Comparison of ENCODE assay signal across 1 cellular context in genomic region chr17:63475491-63476412, GRCh38.
TF ChIP-seq lines count a peak whose summit lies in the region.

No MANE protein-coding gene starts in this region.

TF ChIP-seq in K562, 482 proteins besides CTCF, POLR2A, EP300 and RAD21 (continues in another document):
- no peak for TF ChIP-seq ETS2 (tag; IDR thresholded peaks at IDR 0.05; ENCODE audit: borderline replicate concordance, poor library complexity, severe bottlenecking)
- TF ChIP-seq GTF2A2 (tag; IDR thresholded peaks at IDR 0.05) = no peak
- TF ChIP-seq NFRKB (IDR thresholded peaks at IDR 0.05; ENCODE audit: low read depth) = no peak
- no peak for TF ChIP-seq NR3C1 (CRISPR knock-in tag; IDR thresholded peaks at IDR 0.05)
- peak; percentile 68; the same call in 1 of the 2 replicates for TF ChIP-seq MGA (IDR thresholded peaks at IDR 0.05)
- no peak for TF ChIP-seq ELF4 (CRISPR knock-in tag; IDR thresholded peaks at IDR 0.05)
- TF ChIP-seq MLLT1 (IDR thresholded peaks at IDR 0.05) = no peak
- no peak for TF ChIP-seq HMG20A (CRISPR knock-in tag; conservative IDR thresholded peaks at IDR 0.05)
- TF ChIP-seq ZNF280B (CRISPR knock-in tag; IDR thresholded peaks at IDR 0.05) = no peak
- no peak for TF ChIP-seq SAFB (IDR thresholded peaks at IDR 0.05; ENCODE audit: borderline replicate concordance, low read depth, low read length)
- no peak for TF ChIP-seq ZNF436 (CRISPR knock-in tag; IDR thresholded peaks at IDR 0.05)
- TF ChIP-seq FIP1L1 (IDR thresholded peaks at IDR 0.05; ENCODE audit: low read depth, low read length, poor library complexity, severe bottlenecking) = no peak
- TF ChIP-seq U2AF1 (optimal IDR thresholded peaks at IDR 0.05; ENCODE audit: low read depth, low read length) = no peak
- TF ChIP-seq C11orf30 (IDR thresholded peaks at IDR 0.05; ENCODE audit: low read depth) = no peak
- TF ChIP-seq NFYB (IDR thresholded peaks at IDR 0.05; ENCODE audit: extremely low read depth, insufficient read length) = no peak
- TF ChIP-seq NCOR1 (IDR thresholded peaks at IDR 0.05) = no peak
- no peak for TF ChIP-seq ZNF507 (tag; conservative IDR thresholded peaks at IDR 0.05)
- TF ChIP-seq THRA (IDR thresholded peaks at IDR 0.05) = no peak
- no peak for TF ChIP-seq IRF9 (tag; IDR thresholded peaks at IDR 0.05)
- TF ChIP-seq MLX (CRISPR knock-in tag; conservative IDR thresholded peaks at IDR 0.05) = no peak
- no peak for TF ChIP-seq NR4A1 (CRISPR knock-in tag; IDR thresholded peaks at IDR 0.05)
- TF ChIP-seq NR4A1 (tag; IDR thresholded peaks at IDR 0.05) = no peak
- 0 out of 2 replicates have a peak, but pooled peaks have one; percentile 24 for TF ChIP-seq CBFB (CRISPR knock-in tag; IDR thresholded peaks at IDR 0.05)
- TF ChIP-seq ZBTB33 (CRISPR knock-in tag; IDR thresholded peaks at IDR 0.05) = peak; percentile 79
- no peak for TF ChIP-seq ZBTB26 (CRISPR knock-in tag; IDR thresholded peaks at IDR 0.05)
- TF ChIP-seq ETV1 (tag; conservative IDR thresholded peaks at IDR 0.05; ENCODE audit: low read depth) = no peak
- TF ChIP-seq SREBF1 (IDR thresholded peaks at IDR 0.05; ENCODE audit: borderline replicate concordance, low read depth, low read length) = no peak
- TF ChIP-seq E2F6 (IDR thresholded peaks at IDR 0.05; ENCODE audit: borderline replicate concordance in 1 of 2, extremely low read depth in 1 of 2, insufficient read depth in 1 of 2, insufficient read length in 1 of 2, low read depth in 1 of 2, low read length in 1 of 2, poor library complexity in 1 of 2, severe bottlenecking in 1 of 2) = peak in 1 of 2 experiments; percentile 23
- no peak for TF ChIP-seq EZH2 (IDR thresholded peaks at IDR 0.05; ENCODE audit: borderline replicate concordance, low read depth, low read length)
- TF ChIP-seq ZNF311 (CRISPR knock-in tag; IDR thresholded peaks at IDR 0.05) = no peak
- TF ChIP-seq ZNF134 (CRISPR knock-in tag; conservative IDR thresholded peaks at IDR 0.05) = no peak
- TF ChIP-seq GTF2E2 (tag; IDR thresholded peaks at IDR 0.05) = no peak
- TF ChIP-seq TAF15 (IDR thresholded peaks at IDR 0.05; ENCODE audit: low read depth, low read length) = no peak
- TF ChIP-seq ZKSCAN3 (CRISPR knock-in tag; IDR thresholded peaks at IDR 0.05) = no peak
- no peak for TF ChIP-seq GABPB1 (CRISPR knock-in tag; IDR thresholded peaks at IDR 0.05)
- TF ChIP-seq MXI1 (IDR thresholded peaks at IDR 0.05; ENCODE audit: low read depth, low read length) = no peak
- TF ChIP-seq BRCA1 (IDR thresholded peaks at IDR 0.05) = no peak
- TF ChIP-seq BRCA1 (CRISPR knock-in tag; IDR thresholded peaks at IDR 0.05) = no peak
- TF ChIP-seq SMAD3 (CRISPR knock-in tag; conservative IDR thresholded peaks at IDR 0.05) = no peak
- TF ChIP-seq HNRNPUL1 (IDR thresholded peaks at IDR 0.05; ENCODE audit: low read length) = no peak
